Comparison of ENCODE assay signal across 21 cellular contexts in genomic region chr5:33931136-33931535, GRCh38. TPM values are rescaled to one million over a fixed set of nuclear protein-coding genes. Genes with fewer than 3 reads are reported as not detected.
DNase-seq lines count a peak whose midpoint lies in the region; TF ChIP-seq lines count a peak whose summit lies in the region.
"Had no signal": no experiment of that assay in that cellular context is flagged by ENCODE, and none has a peak within 500 bp of the region (broad histone marks: within the 10 kb centered on the region; RNA-seq: fewer than 3 reads in every experiment).

No MANE protein-coding gene starts in this region.

- TF ChIP-seq CTCF in H9 (conservative IDR thresholded peaks at IDR 0.05) (no peak), endodermal cell (conservative IDR thresholded peaks at IDR 0.05) (no peak)

- no peaks in the 10 kb centered on the region for H3K9me3 ChIP-seq in H9 (ENCODE audit: control insufficient read depth, low read depth, low read length)
- H3K9me3 ChIP-seq in NT2/D1 (ENCODE audit: insufficient read depth, low read length), result no peaks in the 10 kb centered on the region
- peaks cover 4% of the 10 kb centered on the region for H3K9me3 ChIP-seq in endodermal cell (ENCODE audit: control insufficient read depth, low read length)
- H3K9me3 ChIP-seq: BE2C, Caco-2 had no signal

- no peaks in the 10 kb centered on the region for H3K9me3 Mint-ChIP-seq in H9
- H3K9me3 Mint-ChIP-seq in endodermal cell, result peaks cover 2% of the 10 kb centered on the region
- H3K9me3 Mint-ChIP-seq in activated CD4-positive, alpha-beta T cell treated with anti-CD3 and anti-CD28 coated beads, Interleukin-2, amount 10 ng/mL, durations not matched to agents 7 days and 5 days, result no peaks in the 10 kb centered on the region
- H3K9me3 Mint-ChIP-seq: CD4-positive, CD25-positive, alpha-beta regulatory T cell; CD8-positive, alpha-beta memory T cell had no signal

- no peak overlapping the region for H3K56ac ChIP-seq in H9 (ENCODE audit: insufficient read length, low read depth, low read length)
- H3K56ac ChIP-seq in mesendoderm (ENCODE audit: low read length), result no peak overlapping the region

- no peaks in the 10 kb centered on the region for H3K79me1 ChIP-seq in H9 (ENCODE audit: insufficient read depth, low read depth, low read length, poor library complexity, severe bottlenecking)
- H3K79me1 ChIP-seq in mesendoderm (ENCODE audit: low read length), result no peaks in the 10 kb centered on the region

- H3K23ac ChIP-seq in H9 (ENCODE audit: insufficient read length, low read depth, low read length) (no peak overlapping the region), mesendoderm (ENCODE audit: low read length) (no peak overlapping the region)

- no peak overlapping the region for H3K14ac ChIP-seq in H9 (ENCODE audit: insufficient read depth, low read length)

- H4K91ac ChIP-seq in H9 (ENCODE audit: insufficient read length, low read depth, low read length), result no peak overlapping the region

- no peaks in the 10 kb centered on the region for H3K79me2 ChIP-seq in H9 (ENCODE audit: insufficient read depth, low read length)
- no peaks in the 10 kb centered on the region for H3K79me2 ChIP-seq in mesendoderm (ENCODE audit: control insufficient read depth, insufficient read depth, low read length)

- no peak overlapping the region for H2AFZ ChIP-seq in H9 (ENCODE audit: low read length)
- H2AFZ ChIP-seq: GM23248 had no signal

- H3K4ac ChIP-seq in H9 (ENCODE audit: low read depth, low read length) (no peak overlapping the region), mesendoderm (ENCODE audit: low read depth, low read length) (no peak overlapping the region)

- H3K27me3 Mint-ChIP-seq in H9 (ENCODE audit: low read depth), result peaks cover 9% of the 10 kb centered on the region
- H3K27me3 Mint-ChIP-seq in endodermal cell (ENCODE audit: insufficient read depth), result peaks cover 4% of the 10 kb centered on the region
- peaks cover 16% of the 10 kb centered on the region for H3K27me3 Mint-ChIP-seq in activated CD4-positive, alpha-beta T cell treated with anti-CD3 and anti-CD28 coated beads, Interleukin-2, amount 10 ng/mL, durations not matched to agents 7 days and 5 days

- DNase-seq in H9 (no peak), NT2/D1 (ENCODE audit: low read depth, low spot score) (peak; percentile 20), endodermal cell (no peak), mesendoderm (peak; percentile 62), NOMO-1 (lab: John Stamatoyannopoulos, UW; ENCODE audit: unreplicated experiment in 2 of 2) (no peak), EL (no peak)
- DNase-seq in activated CD4-positive, alpha-beta T cell treated with anti-CD3 and anti-CD28 coated beads, Interleukin-2, amount 10 ng/mL, durations not matched to agents 7 days and 5 days, result no peak
- DNase-seq: 8988T; BE2C; C1 segment of cervical spinal cord; Caco-2; CD4-positive, CD25-positive, alpha-beta regulatory T cell; CD8-positive, alpha-beta memory T cell; GDM1; GM23248; H7; KG1 had no signal

- no peak overlapping the region for H2BK12ac ChIP-seq in H9 (ENCODE audit: insufficient read length, low read depth, low read length)

- no peak overlapping the region for H2BK20ac ChIP-seq in H9 (ENCODE audit: low read depth, low read length, poor library complexity, severe bottlenecking)

- H2AK5ac ChIP-seq in H9 (ENCODE audit: insufficient read length, low read length) (no peak overlapping the region), mesendoderm (ENCODE audit: low read length) (no peak overlapping the region)

- WGBS in H9 (ENCODE audit: extremely low coverage, insufficient read length, low lambda C conversion rate), result no CpG with 5 or more reads among the region's 5 CpGs
- WGBS in endodermal cell (ENCODE audit: insufficient coverage in 1 of 2, insufficient read length in 1 of 2), 2 experiments, result 81 to 84% methylated on average over 5 of the region's 5 CpGs
- no CpG with 5 or more reads among the region's 5 CpGs for WGBS in mesendoderm (ENCODE audit: extremely low coverage, insufficient coverage, low lambda C conversion rate)

- no peak overlapping the region; a peak in 1 of 5 replicates for H3K4me3 Mint-ChIP-seq in H9
- no peak overlapping the region for H3K4me3 Mint-ChIP-seq in endodermal cell
- no peak overlapping the region for H3K4me3 Mint-ChIP-seq in activated CD4-positive, alpha-beta T cell treated with anti-CD3 and anti-CD28 coated beads, Interleukin-2, amount 10 ng/mL, durations not matched to agents 7 days and 5 days
- H3K4me3 Mint-ChIP-seq: CD4-positive, CD25-positive, alpha-beta regulatory T cell; CD8-positive, alpha-beta memory T cell had no signal

- no peak overlapping the region for H2BK15ac ChIP-seq in H9 (ENCODE audit: low read depth, low read length)
- no peak overlapping the region for H2BK15ac ChIP-seq in mesendoderm (replicated peaks; ENCODE audit: low read depth)

- CTCF ChIA-PET in activated CD4-positive, alpha-beta T cell treated with anti-CD3 and anti-CD28 coated beads, Interleukin-2, amount 10 ng/mL, durations not matched to agents 7 days and 5 days (lab: Charles Lee), result no interaction called here

- H3K4me2 ChIP-seq in H9 (ENCODE audit: insufficient read depth, insufficient read length, low read length), result no peak overlapping the region
- no peak overlapping the region for H3K4me2 ChIP-seq in mesendoderm (ENCODE audit: low read length)

- POLR2A ChIA-PET in activated CD4-positive, alpha-beta T cell treated with anti-CD3 and anti-CD28 coated beads, Interleukin-2, amount 10 ng/mL, durations not matched to agents 7 days and 5 days (lab: Charles Lee), result no interaction called here

- H3K23me2 ChIP-seq in H9 (ENCODE audit: insufficient read length, low read depth, low read length, poor library complexity, severe bottlenecking), result peaks cover 5% of the 10 kb centered on the region

- no peak overlapping the region for H3K4me3 ChIP-seq in NT2/D1 (ENCODE audit: insufficient read length, low read depth)
- peak overlapping the region; percentile 51 for H3K4me3 ChIP-seq in endodermal cell (ENCODE audit: low read length)
- no peak overlapping the region for H3K4me3 ChIP-seq in mesendoderm (ENCODE audit: low read length)
- H3K4me3 ChIP-seq: GM23248 had no signal

- no peaks in the 10 kb centered on the region for H4K20me1 ChIP-seq in H9 (ENCODE audit: control insufficient read depth, insufficient read depth, insufficient read length)

- no peak overlapping the region for H4K5ac ChIP-seq in H9 (ENCODE audit: insufficient read length, low read depth, low read length)
- no peak overlapping the region for H4K5ac ChIP-seq in mesendoderm (ENCODE audit: low read length)

- H3K18ac ChIP-seq in H9 (ENCODE audit: insufficient read length, low read depth, low read length), result no peak overlapping the region
- no peak overlapping the region for H3K18ac ChIP-seq in mesendoderm (ENCODE audit: low read length)

- H3K9ac ChIP-seq in H9 (ENCODE audit: extremely low read depth, insufficient read length, low read length), result no peak overlapping the region
- no peak overlapping the region for H3K9ac ChIP-seq in NT2/D1 (ENCODE audit: insufficient read length, low read depth)
- no peak overlapping the region for H3K9ac ChIP-seq in endodermal cell (ENCODE audit: extremely low read depth, low read length, poor library complexity, severe bottlenecking)
- H3K9ac ChIP-seq in mesendoderm (ENCODE audit: low read length), result no peak overlapping the region
- H3K9ac ChIP-seq: GM23248 had no signal

- no peak overlapping the region for H4K8ac ChIP-seq in H9 (replicated peaks; ENCODE audit: insufficient read length, low read depth, low read length)
- H4K8ac ChIP-seq in mesendoderm (ENCODE audit: low read depth, low read length), result no peak overlapping the region

- H2BK120ac ChIP-seq in H9 (ENCODE audit: low read depth, low read length, poor library complexity, severe bottlenecking) (no peak overlapping the region), mesendoderm (ENCODE audit: low read depth, low read length) (no peak overlapping the region)

- H3K4me1 Mint-ChIP-seq in H9 (peaks cover 49 to 52% of the 10 kb centered on the region in 2 experiments), endodermal cell (peaks cover 46% of the 10 kb centered on the region)
- no peaks in the 10 kb centered on the region for H3K4me1 Mint-ChIP-seq in activated CD4-positive, alpha-beta T cell treated with anti-CD3 and anti-CD28 coated beads, Interleukin-2, amount 10 ng/mL, durations not matched to agents 7 days and 5 days
- H3K4me1 Mint-ChIP-seq: CD4-positive, CD25-positive, alpha-beta regulatory T cell; CD8-positive, alpha-beta memory T cell had no signal

- H3K27me3 ChIP-seq in H9 (ENCODE audit: insufficient read depth, low read length) (peaks cover 4% of the 10 kb centered on the region; the same call in 1 of the 2 replicates), NT2/D1 (ENCODE audit: insufficient read depth, insufficient read length) (peaks cover 12% of the 10 kb centered on the region), endodermal cell (ENCODE audit: control insufficient read depth, insufficient read depth, low read length, poor library complexity, severe bottlenecking) (peaks cover 2% of the 10 kb centered on the region), mesendoderm (ENCODE audit: insufficient read depth, low read length, poor library complexity) (no peaks in the 10 kb centered on the region)

- H3K36me3 Mint-ChIP-seq in H9 (ENCODE audit: insufficient read depth in 1 of 3, low read depth in 3 of 3) (no peaks in the 10 kb centered on the region; a peak in 1 of 7 replicates), endodermal cell (ENCODE audit: low read depth) (no peaks in the 10 kb centered on the region)
- no peaks in the 10 kb centered on the region for H3K36me3 Mint-ChIP-seq in activated CD4-positive, alpha-beta T cell treated with anti-CD3 and anti-CD28 coated beads, Interleukin-2, amount 10 ng/mL, durations not matched to agents 7 days and 5 days (ENCODE audit: low read depth)
- H3K36me3 Mint-ChIP-seq: CD4-positive, CD25-positive, alpha-beta regulatory T cell; CD8-positive, alpha-beta memory T cell had no signal

- H3K27ac ChIP-seq in H9 (ENCODE audit: insufficient read length, low read depth, low read length) (no peak overlapping the region), endodermal cell (ENCODE audit: low read depth, low read length) (no peak overlapping the region), mesendoderm (ENCODE audit: low read depth, low read length) (peak overlapping the region; percentile 2)
- H3K27ac ChIP-seq: GM23248, HL-60 had no signal

- H3K27ac Mint-ChIP-seq in H9, result peak overlapping the region in 2 of 3 experiments; percentile 53 to 79; a peak in 2 of 7 replicates
- H3K27ac Mint-ChIP-seq in endodermal cell, result peak overlapping the region; percentile 42
- no peak overlapping the region for H3K27ac Mint-ChIP-seq in activated CD4-positive, alpha-beta T cell treated with anti-CD3 and anti-CD28 coated beads, Interleukin-2, amount 10 ng/mL, durations not matched to agents 7 days and 5 days
- H3K27ac Mint-ChIP-seq: CD4-positive, CD25-positive, alpha-beta regulatory T cell; CD8-positive, alpha-beta memory T cell had no signal

- H3T11ph ChIP-seq in H9 (ENCODE audit: low read length), result no peak overlapping the region

- H3K36me3 ChIP-seq in NT2/D1 (ENCODE audit: insufficient read depth, insufficient read length, low read length) (no peaks in the 10 kb centered on the region), endodermal cell (ENCODE audit: control insufficient read depth, insufficient read depth, low read length) (no peaks in the 10 kb centered on the region), mesendoderm (ENCODE audit: control insufficient read depth, insufficient read depth, low read length) (no peaks in the 10 kb centered on the region)
- H3K36me3 ChIP-seq: BE2C had no signal

- H2BK5ac ChIP-seq in H9 (ENCODE audit: insufficient read length, low read length), result no peak overlapping the region
- no peak overlapping the region for H2BK5ac ChIP-seq in mesendoderm (ENCODE audit: low read length)

- H3K4me1 ChIP-seq in H9 (ENCODE audit: insufficient read depth, low read length) (peaks cover 7% of the 10 kb centered on the region; the same call in 1 of the 2 replicates), NT2/D1 (ENCODE audit: insufficient read depth, insufficient read length) (no peaks in the 10 kb centered on the region), endodermal cell (ENCODE audit: control insufficient read depth, insufficient read depth, low read length) (peaks cover 19% of the 10 kb centered on the region), mesendoderm (ENCODE audit: control insufficient read depth, low read depth, low read length) (peaks cover 13% of the 10 kb centered on the region)
- H3K4me1 ChIP-seq: BE2C, Caco-2 had no signal

RNA-seq across cellular contexts. Expression of gene RXFP3, which starts 5.0 kb away (rescaled TPM):
- total RNA-seq in H9 (2021) (not detected in 2 replicates), endodermal cell (under 1 TPM in 1 of 2 donors, not detected in 1; 0.13 TPM)
- not detected for polyA plus RNA-seq in endodermal cell (2013, experiment 1 of 2)
- polyA plus RNA-seq in endodermal cell (2013, experiment 2 of 2), result not detected
- polyA plus RNA-seq in mesendoderm (2013, experiment 1 of 2), result 0.03 TPM
- polyA plus RNA-seq in mesendoderm (2013, experiment 2 of 2), result not detected
- not detected for total RNA-seq in activated CD4-positive, alpha-beta T cell treated with anti-CD3 and anti-CD28 coated beads, Interleukin-2, amount 10 ng/mL, durations not matched to agents 7 days and 5 days
- total RNA-seq: A673; Caco-2; CD4-positive, CD25-positive, alpha-beta regulatory T cell; CD8-positive, alpha-beta memory T cell; GM23248; H7 had no signal
- polyA plus RNA-seq: AG04450; CD4-positive, CD25-positive, alpha-beta regulatory T cell; CD8-positive, alpha-beta memory T cell; GM23248 had no signal

RNA-seq across cellular contexts. Expression of gene ADAMTS12, which starts 39.3 kb away (rescaled TPM):
- total RNA-seq in H9 (2021), result 5.2 and 6.2 TPM in 2 replicates
- 100 to 1,000 TPM in 1 of 2 donors, 10 to 100 TPM in 1; 80.2 to 123 TPM for total RNA-seq in endodermal cell
- 14.2 TPM for polyA plus RNA-seq in endodermal cell (2013, experiment 1 of 2)
- 14.2 TPM for polyA plus RNA-seq in endodermal cell (2013, experiment 2 of 2)
- polyA plus RNA-seq in mesendoderm (2013, experiment 1 of 2), result 2.5 TPM
- polyA plus RNA-seq in mesendoderm (2013, experiment 2 of 2), result 2.5 TPM
- total RNA-seq in activated CD4-positive, alpha-beta T cell treated with anti-CD3 and anti-CD28 coated beads, Interleukin-2, amount 10 ng/mL, durations not matched to agents 7 days and 5 days, result not detected
- total RNA-seq: Caco-2; CD4-positive, CD25-positive, alpha-beta regulatory T cell; CD8-positive, alpha-beta memory T cell had no signal
- polyA plus RNA-seq: CD4-positive, CD25-positive, alpha-beta regulatory T cell; CD8-positive, alpha-beta memory T cell had no signal

RNA-seq across cellular contexts. Expression of gene SLC45A2, which starts 53.4 kb away (rescaled TPM):
- total RNA-seq in H9 (2021) (not detected in 2 replicates), endodermal cell (under 1 TPM in 1 of 2 donors, not detected in 1; 0.20 TPM)
- 0.50 TPM for polyA plus RNA-seq in endodermal cell (2013, experiment 1 of 2)
- 0.41 TPM for polyA plus RNA-seq in endodermal cell (2013, experiment 2 of 2)
- 0.03 TPM for polyA plus RNA-seq in mesendoderm (2013, experiment 1 of 2)
- polyA plus RNA-seq in mesendoderm (2013, experiment 2 of 2), result not detected
- under 1 TPM in 1 of 2 experiments, not detected in 1; 0.19 TPM for total RNA-seq in activated CD4-positive, alpha-beta T cell treated with anti-CD3 and anti-CD28 coated beads, Interleukin-2, amount 10 ng/mL, durations not matched to agents 7 days and 5 days
- total RNA-seq: CD4-positive, CD25-positive, alpha-beta regulatory T cell; CD8-positive, alpha-beta memory T cell; GM23248; HT1080 had no signal
- polyA plus RNA-seq: AG04450; CD4-positive, CD25-positive, alpha-beta regulatory T cell; CD8-positive, alpha-beta memory T cell; GM23248 had no signal

Comparison
In these comparisons a context has a peak if more than half of its experiments do, and no peak if none do; other contexts are left out.
1. DNase-seq: peak in NT2/D1 (single experiment) and mesendoderm (single experiment); none in H9 (single experiment), endodermal cell (single experiment), activated CD4-positive, alpha-beta T cell treated with anti-CD3 and anti-CD28 coated beads, Interleukin-2, amount 10 ng/mL, durations not matched to agents 7 days and 5 days (single experiment), NOMO-1 (0 of 2) and EL (single experiment).
2. RNA of gene ADAMTS12, which starts 39.3 kb away (total RNA-seq): 80.2 to 123 TPM in endodermal cell; 5.2 to 6.2 TPM in H9 and not detected in activated CD4-positive, alpha-beta T cell treated with anti-CD3 and anti-CD28 coated beads, Interleukin-2, amount 10 ng/mL, durations not matched to agents 7 days and 5 days; every median in the first group is over 10 times any median in the second.